2 cellular contexts compared by ENCODE assay signal in genomic region chr20:64024141-64024990, GRCh38.
A peak's percentile ranks its signal among the peaks of the same experiment; 100 is the strongest.
TF ChIP-seq lines count a peak whose summit lies in the region.

No MANE protein-coding gene starts in this region.

TF ChIP-seq in GM12878, 131 proteins besides CTCF, POLR2A, EP300 and RAD21:
- TF ChIP-seq SMARCA5 (IDR thresholded peaks at IDR 0.05) (no peak), POLR2AphosphoS2 (IDR thresholded peaks at IDR 0.05; ENCODE audit: low read depth, low read length) (no peak), STAT3 (IDR thresholded peaks at IDR 0.05; ENCODE audit: low read depth, low read length) (no peak), ASH2L (IDR thresholded peaks at IDR 0.05; ENCODE audit: borderline replicate concordance, low read depth) (no peak), RCOR1 (conservative IDR thresholded peaks at IDR 0.05; ENCODE audit: low read depth, low read length) (no peak), IKZF2 (IDR thresholded peaks at IDR 0.05) (no peak), SPI1 (IDR thresholded peaks at IDR 0.05; ENCODE audit: borderline replicate concordance, insufficient read depth, low read depth, low read length) (no peak), NR2F1 (conservative IDR thresholded peaks at IDR 0.05) (no peak), CHD1 (IDR thresholded peaks at IDR 0.05; ENCODE audit: low read depth, low read length) (no peak)

TF ChIP-seq in liver, 16 proteins besides CTCF, POLR2A, EP300 and RAD21:
- TF ChIP-seq NR2F2 (IDR thresholded peaks at IDR 0.05) (no peak), SP1 (IDR thresholded peaks at IDR 0.05) (peak; percentile 94), TAF1 (conservative IDR thresholded peaks at IDR 0.05) (peak; percentile 37), FOXA1 (IDR thresholded peaks at IDR 0.05) (no peak), GABPA (IDR thresholded peaks at IDR 0.05 in 1 of 2, conservative IDR thresholded peaks at IDR 0.05 in 1 of 2) (no peak), EGR1 (IDR thresholded peaks at IDR 0.05; ENCODE audit: low read depth in 2 of 2) (peak in 1 of 2 donors; percentile 31), HNF4G (IDR thresholded peaks at IDR 0.05) (peak; percentile 71), REST (IDR thresholded peaks at IDR 0.05) (peak; percentile 30), YY1 (IDR thresholded peaks at IDR 0.05) (peak; percentile 70), FOXA2 (IDR thresholded peaks at IDR 0.05) (peak; percentile 25), MAX (IDR thresholded peaks at IDR 0.05) (no peak), RXRA (IDR thresholded peaks at IDR 0.05) (peak; percentile 63 to 93), JUND (IDR thresholded peaks at IDR 0.05) (peak in 1 of 2 donors; percentile 69), ZBTB33 (IDR thresholded peaks at IDR 0.05) (no peak), HNF4A (conservative IDR thresholded peaks at IDR 0.05) (peak; percentile 80 to 90), ATF3 (IDR thresholded peaks at IDR 0.05) (no peak)
